ENCODE assay signal across 21 cellular contexts in the genomic region with DNA sequence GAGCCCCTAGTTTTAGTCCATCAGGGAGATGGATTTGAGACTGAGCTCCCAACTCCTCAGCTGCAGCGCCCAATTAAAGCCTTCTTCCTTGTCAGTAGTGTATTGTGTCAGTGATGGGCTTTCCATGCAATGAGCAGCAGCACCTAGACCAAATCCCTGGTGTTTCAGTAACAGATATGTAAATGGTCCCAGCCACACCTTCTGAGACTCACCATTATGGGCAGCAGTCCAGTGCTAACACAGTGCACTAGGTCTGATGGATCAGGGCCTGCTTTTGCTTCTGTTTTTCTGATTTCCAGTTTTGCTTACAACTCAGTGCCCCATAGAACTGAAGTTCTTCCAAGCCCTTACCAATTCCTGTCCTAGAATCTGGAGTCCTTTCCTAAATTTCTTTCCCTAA.
"Had no signal": no experiment of that assay in that cellular context is flagged by ENCODE, and none has a peak within 500 bp of the region (broad histone marks: within the 10 kb centered on the region; RNA-seq: fewer than 3 reads in every experiment).

No MANE protein-coding gene starts in this region.

- H3K4me1 ChIP-seq: foreskin keratinocyte, gastrocnemius medialis, heart right ventricle, left lung, lower lobe of right lung had no signal

- H3K36me3 ChIP-seq: esophagus muscularis mucosa, gastrocnemius medialis, heart right ventricle, left lung, lower lobe of right lung had no signal

- H3K9me3 ChIP-seq: esophagus muscularis mucosa, gastrocnemius medialis, heart right ventricle, left lung, lower lobe of right lung, mucosa of descending colon had no signal

- H3K4me3 Mint-ChIP-seq: mesothelial cell of epicardium had no signal

- H3K27ac Mint-ChIP-seq: mesothelial cell of epicardium had no signal

- H3K27ac ChIP-seq: coronary artery, dorsolateral prefrontal cortex, epithelial cell of prostate, esophagus muscularis mucosa, foreskin keratinocyte, gastrocnemius medialis, heart right ventricle, left lung, lower lobe of right lung had no signal

- H3K36me3 Mint-ChIP-seq: mesothelial cell of epicardium had no signal

- H3K4me3 ChIP-seq: coronary artery, dorsolateral prefrontal cortex, esophagus muscularis mucosa, gastrocnemius medialis, heart right ventricle, left lung, lower lobe of right lung, mucosa of descending colon had no signal

- DNase-seq: dermis blood vessel endothelial cell; dorsolateral prefrontal cortex; effector CD4-positive, alpha-beta T cell; effector memory CD4-positive, alpha-beta T cell; erythroblast; foreskin keratinocyte; gastrocnemius medialis; glutamatergic neuron; head of caudate nucleus; heart right ventricle; hippocampal formation; left cardiac atrium; left lung; left ventricle myocardium superior; lower lobe of right lung; mesenchymal stem cell; mucosa of descending colon had no signal

- H3K27me3 ChIP-seq: foreskin keratinocyte, gastrocnemius medialis, left lung had no signal
